In the genomic region with DNA sequence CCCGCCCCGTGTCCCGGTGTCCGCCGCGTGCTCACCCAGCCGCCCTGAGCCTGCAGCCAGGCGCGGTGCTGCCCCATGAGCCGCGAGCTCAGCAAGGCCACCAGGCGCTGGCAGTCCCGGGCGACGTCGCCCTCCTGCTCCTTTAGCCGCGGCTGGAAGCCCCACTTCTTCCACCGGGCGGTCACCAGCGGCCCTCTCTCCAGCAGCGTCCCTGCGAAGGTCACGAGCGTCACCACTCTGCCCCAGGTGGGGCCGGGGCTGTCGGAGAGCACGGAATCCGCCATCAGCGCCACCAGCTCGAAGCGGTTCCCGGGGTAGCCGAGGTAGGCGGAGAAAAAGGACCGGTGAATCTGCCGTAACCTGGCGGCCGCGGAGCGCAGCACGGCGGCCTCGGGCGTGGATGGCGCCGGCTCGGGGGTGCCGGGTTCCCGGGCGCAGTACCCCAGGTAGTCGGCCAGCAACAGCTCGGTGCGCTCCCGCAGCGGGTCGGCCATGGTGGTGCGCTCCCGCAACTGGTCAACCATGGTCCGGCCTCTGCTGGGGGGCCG, we compare ENCODE assay signal across 1 cellular context.
TF ChIP-seq lines count a peak whose summit lies in the region.

No MANE protein-coding gene starts in this region.

TF ChIP-seq in IMR-90, 13 proteins besides CTCF, POLR2A, EP300 and RAD21 (continued from another document):
- TF ChIP-seq, protein P1, sequence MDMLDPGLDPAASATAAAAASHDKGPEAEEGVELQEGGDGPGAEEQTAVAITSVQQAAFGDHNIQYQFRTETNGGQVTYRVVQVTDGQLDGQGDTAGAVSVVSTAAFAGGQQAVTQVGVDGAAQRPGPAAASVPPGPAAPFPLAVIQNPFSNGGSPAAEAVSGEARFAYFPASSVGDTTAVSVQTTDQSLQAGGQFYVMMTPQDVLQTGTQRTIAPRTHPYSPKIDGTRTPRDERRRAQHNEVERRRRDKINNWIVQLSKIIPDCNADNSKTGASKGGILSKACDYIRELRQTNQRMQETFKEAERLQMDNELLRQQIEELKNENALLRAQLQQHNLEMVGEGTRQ (IDR thresholded peaks at IDR 0.05; ENCODE audit: low read depth, low read length), result no peak
- TF ChIP-seq MAFK (IDR thresholded peaks at IDR 0.05; ENCODE audit: low read depth, low read length) (no peak), MXI1 (IDR thresholded peaks at IDR 0.05; ENCODE audit: borderline replicate concordance, low read depth, low read length) (no peak), MAZ (IDR thresholded peaks at IDR 0.05; ENCODE audit: borderline replicate concordance, low read depth, low read length) (no peak), BHLHE40 (IDR thresholded peaks at IDR 0.05; ENCODE audit: low read depth, low read length) (no peak), CHD1 (IDR thresholded peaks at IDR 0.05; ENCODE audit: low read depth, low read length) (no peak), SMC3 (IDR thresholded peaks at IDR 0.05; ENCODE audit: low read depth, low read length) (no peak), FOS (IDR thresholded peaks at IDR 0.05; ENCODE audit: low read depth, low read length) (no peak), RCOR1 (IDR thresholded peaks at IDR 0.05; ENCODE audit: insufficient replicate concordance, low read length) (no peak), NFE2L2 (IDR thresholded peaks at IDR 0.05; ENCODE audit: low read depth, low read length) (no peak)
- TF ChIP-seq, protein P2, sequence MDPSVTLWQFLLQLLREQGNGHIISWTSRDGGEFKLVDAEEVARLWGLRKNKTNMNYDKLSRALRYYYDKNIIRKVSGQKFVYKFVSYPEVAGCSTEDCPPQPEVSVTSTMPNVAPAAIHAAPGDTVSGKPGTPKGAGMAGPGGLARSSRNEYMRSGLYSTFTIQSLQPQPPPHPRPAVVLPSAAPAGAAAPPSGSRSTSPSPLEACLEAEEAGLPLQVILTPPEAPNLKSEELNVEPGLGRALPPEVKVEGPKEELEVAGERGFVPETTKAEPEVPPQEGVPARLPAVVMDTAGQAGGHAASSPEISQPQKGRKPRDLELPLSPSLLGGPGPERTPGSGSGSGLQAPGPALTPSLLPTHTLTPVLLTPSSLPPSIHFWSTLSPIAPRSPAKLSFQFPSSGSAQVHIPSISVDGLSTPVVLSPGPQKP (IDR thresholded peaks at IDR 0.05; ENCODE audit: borderline replicate concordance, low read depth, low read length), result no peak
TF ChIP-seq in IMR-90: peak in this region for 0.
